25 cellular contexts compared by ENCODE assay signal in genomic region chr21:15430023-15430422, GRCh38.
"Had no signal": no experiment of that assay in that cellular context is flagged by ENCODE, and none has a peak within 500 bp of the region (broad histone marks: within the 10 kb centered on the region; RNA-seq: fewer than 3 reads in every experiment).

No MANE protein-coding gene starts in this region.

- H3K4me1 ChIP-seq: ascending aorta, spleen, upper lobe of left lung had no signal

- H3K27ac Mint-ChIP-seq: activated CD4-positive, alpha-beta T cell treated with anti-CD3 and anti-CD28 coated beads, Interleukin-2, amount 10 ng/mL, durations not matched to agents 7 days and 5 days; activated CD8-positive, alpha-beta T cell treated with anti-CD3 and anti-CD28 coated beads, Interleukin-2, amount 10 ng/mL, durations not matched to agents 7 days and 5 days; activated naive CD4-positive, alpha-beta T cell treated with anti-CD3 and anti-CD28 coated beads, Interleukin-2, amount 50 U/mL, for 72 hours; activated T-helper 17 cell treated with anti-CD3 and anti-CD28 coated beads, Interleukin-2, amount 50 U/mL, for 72 hours; effector memory CD8-positive, alpha-beta T cell; naive B cell; progenitor cell of endocrine pancreas had no signal

- H3K27me3 Mint-ChIP-seq: activated CD4-positive, alpha-beta T cell treated with anti-CD3 and anti-CD28 coated beads, Interleukin-2, amount 10 ng/mL, durations not matched to agents 7 days and 5 days; activated T-helper 17 cell treated with anti-CD3 and anti-CD28 coated beads, Interleukin-2, amount 50 U/mL, for 72 hours; effector memory CD8-positive, alpha-beta T cell had no signal

- H3K4me3 ChIP-seq: ascending aorta, esophagus muscularis mucosa, spleen, upper lobe of left lung had no signal

- H3K4me3 Mint-ChIP-seq: activated CD4-positive, alpha-beta T cell treated with anti-CD3 and anti-CD28 coated beads, Interleukin-2, amount 10 ng/mL, durations not matched to agents 7 days and 5 days; activated CD8-positive, alpha-beta T cell treated with anti-CD3 and anti-CD28 coated beads, Interleukin-2, amount 10 ng/mL, durations not matched to agents 7 days and 5 days; activated T-helper 17 cell treated with anti-CD3 and anti-CD28 coated beads, Interleukin-2, amount 50 U/mL, for 72 hours; central memory CD8-positive, alpha-beta T cell; effector memory CD8-positive, alpha-beta T cell; naive B cell had no signal

- H3K9me3 ChIP-seq: ascending aorta, upper lobe of left lung had no signal

- FAIRE-seq: colon, frontal cortex, TTC549 had no signal

- ATAC-seq: activated CD8-positive, alpha-beta T cell treated with anti-CD3 and anti-CD28 coated beads, Interleukin-2, amount 10 ng/mL, durations not matched to agents 7 days and 5 days; activated naive CD4-positive, alpha-beta T cell treated with anti-CD3 and anti-CD28 coated beads, Interleukin-2, amount 50 U/mL, for 72 hours; activated T-helper 17 cell treated with anti-CD3 and anti-CD28 coated beads, Interleukin-2, amount 50 U/mL, for 72 hours; effector memory CD8-positive, alpha-beta T cell had no signal

- H3K27ac ChIP-seq: ascending aorta, brain microvascular endothelial cell, esophagus muscularis mucosa, spleen, upper lobe of left lung, WERI-Rb-1 had no signal

- H3K9me3 Mint-ChIP-seq: central memory CD8-positive, alpha-beta T cell; effector memory CD8-positive, alpha-beta T cell had no signal

- H3K36me3 ChIP-seq: ascending aorta, brain microvascular endothelial cell, esophagus muscularis mucosa, spleen, upper lobe of left lung, WERI-Rb-1 had no signal

- DNase-seq: activated CD4-positive, alpha-beta T cell treated with anti-CD3 and anti-CD28 coated beads, Interleukin-2, amount 10 ng/mL, durations not matched to agents 7 days and 5 days; activated CD4-positive, CD25-positive, alpha-beta regulatory T cell treated with anti-CD3 and anti-CD28 coated beads, Interleukin-2, amount 50 U/mL, for 72 hours; activated CD8-positive, alpha-beta T cell treated with anti-CD3 and anti-CD28 coated beads, Interleukin-2, amount 10 ng/mL, durations not matched to agents 7 days and 5 days; activated T-cell treated with anti-CD3 and anti-CD28 coated beads, Interleukin-2, amount 50 U/mL, for 1 hour; brain microvascular endothelial cell; effector memory CD8-positive, alpha-beta T cell; hippocampal formation; kidney glomerular epithelial cell; naive B cell; retina; spleen; stimulated activated CD4-positive, alpha-beta T cell treated with anti-CD3 and anti-CD28 coated beads, Interleukin-4, amount 100 ng/mL, for 1 hour; stimulated activated naive CD4-positive, alpha-beta T cell treated with Interleukin-2 at 50 U/mL for 16 hours; T-helper 1 cell; upper lobe of left lung; WERI-Rb-1 had no signal

- H3K4me1 Mint-ChIP-seq: activated CD4-positive, alpha-beta T cell treated with anti-CD3 and anti-CD28 coated beads, Interleukin-2, amount 10 ng/mL, durations not matched to agents 7 days and 5 days; central memory CD8-positive, alpha-beta T cell; naive B cell had no signal

- H3K27me3 ChIP-seq: ascending aorta, brain microvascular endothelial cell, esophagus muscularis mucosa, spleen, upper lobe of left lung had no signal
